Comparison of ENCODE assay signal across 11 cellular contexts in the genomic region with DNA sequence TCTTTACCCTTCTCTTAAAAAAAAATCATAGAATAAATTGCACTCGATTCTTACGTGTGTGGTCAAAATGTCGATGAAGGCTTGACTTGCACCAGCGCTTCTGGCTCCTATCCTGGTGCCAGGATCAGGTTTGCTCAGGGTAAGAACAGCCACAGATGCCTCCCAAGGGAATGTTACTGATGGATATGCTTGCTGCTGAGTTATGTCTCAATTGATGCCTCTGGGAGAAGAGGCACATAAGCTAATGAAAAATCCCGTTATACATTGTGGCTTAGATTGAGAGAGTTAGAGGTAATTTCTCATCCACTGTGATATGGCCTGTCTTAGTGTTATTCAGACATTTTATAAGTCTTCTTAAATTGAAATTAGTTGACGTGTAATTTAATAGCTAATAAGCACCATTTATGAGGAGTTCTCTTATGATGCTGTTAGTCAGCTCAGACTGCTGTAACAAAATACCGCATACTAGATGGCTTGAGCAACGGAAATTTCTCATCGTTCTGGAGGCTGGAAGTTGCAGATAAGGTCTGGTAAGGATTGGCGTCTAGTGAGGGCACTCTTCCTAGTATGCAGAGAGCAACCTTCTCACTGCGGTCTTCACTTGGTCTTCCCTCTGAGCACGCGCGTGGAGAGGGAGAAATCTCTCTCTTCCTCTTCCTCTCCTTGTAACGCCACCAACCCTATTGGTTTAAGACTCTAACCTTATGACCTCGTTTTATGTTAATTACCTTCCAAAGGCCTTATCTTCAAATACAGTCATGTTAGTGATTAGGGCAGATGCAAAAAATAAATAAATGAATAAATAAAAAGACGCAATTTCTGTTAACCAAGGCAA.
DNase-seq lines count a peak whose midpoint lies in the region; ATAC-seq and TF ChIP-seq lines count a peak whose summit lies in the region.
"Had no signal": no experiment of that assay in that cellular context is flagged by ENCODE, and none has a peak within 500 bp of the region (broad histone marks: within the 10 kb centered on the region; RNA-seq: fewer than 3 reads in every experiment).

No MANE protein-coding gene starts in this region.

- no peaks in the 10 kb centered on the region for H3K27me3 ChIP-seq in testis
- H3K27me3 ChIP-seq: sigmoid colon had no signal

- H3K36me3 ChIP-seq in HEK293 (ENCODE audit: control insufficient read depth in 2 of 2, insufficient read depth in 1 of 2, low read length in 2 of 2) (no peaks in the 10 kb centered on the region), testis (ENCODE audit: low read depth, missing control alignments) (no peaks in the 10 kb centered on the region)
- H3K36me3 ChIP-seq: sigmoid colon had no signal

- in situ Hi-C loops in astrocyte of the spinal cord (cut with HindIII; ENCODE audit: low sequenced_read_pairs), result no loop called here

- H3K27me3 Mint-ChIP-seq in mesothelial cell of epicardium (ENCODE audit: low read depth), result no peaks in the 10 kb centered on the region

- POLR2A ChIA-PET in HEK293 (lab: Yijun Ruan, JAX), result interaction anchor here (0.6 kb wide), 1 partner anchor 686 kb away, joined by 6 read pairs; no protein-coding TSS in a partner anchor

- no peaks in the 10 kb centered on the region for H3K36me3 Mint-ChIP-seq in mesothelial cell of epicardium

- H3K4me1 ChIP-seq in HEK293 (ENCODE audit: control insufficient read depth, insufficient read depth, low read length), result no peaks in the 10 kb centered on the region
- H3K4me1 ChIP-seq in testis, result no peaks in the 10 kb centered on the region

- H3K9me3 Mint-ChIP-seq in mesothelial cell of epicardium, result no peaks in the 10 kb centered on the region

- DNase-seq in NCI-H526 (lab: John Stamatoyannopoulos, UW) (peak; percentile 59 to 61), astrocyte of the spinal cord (ENCODE audit: low read depth, low spot score) (peak; percentile 22), mesothelial cell of epicardium (ENCODE audit: low spot score in 2 of 2, unreplicated experiment in 2 of 2) (no peak), NCI-H2081 treated with DMSO at 0.1 percent for 48 hours (lab: John Stamatoyannopoulos, UW) (no peak), testis (no peak)
- DNase-seq: foreskin melanocyte, sigmoid colon had no signal

- H3K9me3 ChIP-seq in HEK293 (ENCODE audit: control insufficient read depth, insufficient read depth, low read depth, low read length) (no peaks in the 10 kb centered on the region), testis (no peaks in the 10 kb centered on the region)
- H3K9me3 ChIP-seq: sigmoid colon had no signal

- TF ChIP-seq CTCF in HEK293 (tag by site-specific recombination; IDR thresholded peaks at IDR 0.05), result no peak
- no peak for TF ChIP-seq CTCF in astrocyte of the spinal cord (IDR thresholded peaks at IDR 0.05; ENCODE audit: low read depth, low read length)
- no peak for TF ChIP-seq CTCF in mesothelial cell of epicardium (IDR thresholded peaks at IDR 0.05; ENCODE audit: unreplicated experiment)
- TF ChIP-seq CTCF in testis (IDR thresholded peaks at IDR 0.05), result no peak

- H3K27ac Mint-ChIP-seq in mesothelial cell of epicardium, result peak overlapping the region; percentile 28

- no peak for TF ChIP-seq POLR2A in testis (IDR thresholded peaks at IDR 0.05)

- H3K4me3 ChIP-seq in HEK293 (ENCODE audit: low read depth, low read length), result no peak overlapping the region
- no peak overlapping the region for H3K4me3 ChIP-seq in astrocyte of the spinal cord (ENCODE audit: low read depth, low read length)
- no peak overlapping the region for H3K4me3 ChIP-seq in testis
- H3K4me3 ChIP-seq: sigmoid colon had no signal

- no peak overlapping the region for H3K4me3 Mint-ChIP-seq in mesothelial cell of epicardium

- 85 to 89% methylated on average over 17 of the region's 17 CpGs for WGBS in testis, 2 donors

- CTCF ChIA-PET in HEK293 (lab: Yijun Ruan, JAX), result interaction anchor here (0.6 to 3.3 kb wide), 5 partner anchors 8 to 525 kb away, joined by 3 to 24 read pairs (median 3); no protein-coding TSS in a partner anchor

- peaks cover 51% of the 10 kb centered on the region for H3K4me1 Mint-ChIP-seq in mesothelial cell of epicardium

- no peak for ATAC-seq in HG03442 (IDR thresholded peaks at IDR 0.05; ENCODE audit: unreplicated experiment)
- no peak for ATAC-seq in HG03139 (IDR thresholded peaks at IDR 0.05; ENCODE audit: unreplicated experiment)

- intact Hi-C loops in testis (cut with DNase I; ENCODE audit: low total_unique reads), result no loop called here

- H3K27ac ChIP-seq in HEK293 (ENCODE audit: extremely low read depth, low read depth, low read length) (no peak overlapping the region), testis (no peak overlapping the region)
- H3K27ac ChIP-seq: C4-2B, sigmoid colon had no signal

TF ChIP-seq in HEK293, 187 proteins besides CTCF, POLR2A, EP300 and RAD21:
- 0 out of 2 replicates have a peak, but pooled peaks have one; percentile 41 for TF ChIP-seq OVOL3 (tag by site-specific recombination; IDR thresholded peaks at IDR 0.05)
- no peak for TF ChIP-seq ZEB2 (tag by site-specific recombination; IDR thresholded peaks at IDR 0.05)
- no peak for TF ChIP-seq EGR2 (tag by site-specific recombination; IDR thresholded peaks at IDR 0.05; ENCODE audit: low read depth)
- TF ChIP-seq SCRT2 (tag by site-specific recombination; IDR thresholded peaks at IDR 0.05), result no peak
- peak; percentile 79 for TF ChIP-seq ZNF677 (tag by site-specific recombination; IDR thresholded peaks at IDR 0.05)
- TF ChIP-seq MEIS1 (CRISPR knock-in tag; IDR thresholded peaks at IDR 0.05; ENCODE audit: borderline replicate concordance), result no peak
- 0 out of 2 replicates have a peak, but pooled peaks have one; percentile 24 for TF ChIP-seq ZBTB17 (tag by site-specific recombination; IDR thresholded peaks at IDR 0.05)
- no peak for TF ChIP-seq ZSCAN16 (tag by site-specific recombination; IDR thresholded peaks at IDR 0.05)
- no peak for TF ChIP-seq ZNF274 (IDR thresholded peaks at IDR 0.05; ENCODE audit: low read length)
- no peak for TF ChIP-seq ZNF274 (tag by site-specific recombination; IDR thresholded peaks at IDR 0.05; ENCODE audit: borderline replicate concordance)
- TF ChIP-seq ZNF239 (tag by site-specific recombination; IDR thresholded peaks at IDR 0.05), result no peak
- TF ChIP-seq ZNF121 (tag by site-specific recombination; IDR thresholded peaks at IDR 0.05), result no peak
- no peak for TF ChIP-seq SP3 (tag by site-specific recombination; IDR thresholded peaks at IDR 0.05)
- TF ChIP-seq ZNF654 (tag by site-specific recombination; IDR thresholded peaks at IDR 0.05; ENCODE audit: low read depth), result no peak
- TF ChIP-seq ZNF133 (tag by site-specific recombination; IDR thresholded peaks at IDR 0.05), result no peak
- TF ChIP-seq, protein P1, sequence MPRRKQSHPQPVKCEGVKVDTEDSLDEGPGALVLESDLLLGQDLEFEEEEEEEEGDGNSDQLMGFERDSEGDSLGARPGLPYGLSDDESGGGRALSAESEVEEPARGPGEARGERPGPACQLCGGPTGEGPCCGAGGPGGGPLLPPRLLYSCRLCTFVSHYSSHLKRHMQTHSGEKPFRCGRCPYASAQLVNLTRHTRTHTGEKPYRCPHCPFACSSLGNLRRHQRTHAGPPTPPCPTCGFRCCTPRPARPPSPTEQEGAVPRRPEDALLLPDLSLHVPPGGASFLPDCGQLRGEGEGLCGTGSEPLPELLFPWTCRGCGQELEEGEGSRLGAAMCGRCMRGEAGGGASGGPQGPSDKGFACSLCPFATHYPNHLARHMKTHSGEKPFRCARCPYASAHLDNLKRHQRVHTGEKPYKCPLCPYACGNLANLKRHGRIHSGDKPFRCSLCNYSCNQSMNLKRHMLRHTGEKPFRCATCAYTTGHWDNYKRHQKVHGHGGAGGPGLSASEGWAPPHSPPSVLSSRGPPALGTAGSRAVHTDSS (tag by site-specific recombination; IDR thresholded peaks at IDR 0.05), result 0 out of 2 replicates have a peak, but pooled peaks have one; percentile 23

Comparison
In these comparisons a context has a peak if more than half of its experiments do, and no peak if none do; other contexts are left out.
1. DNase-seq: peak in NCI-H526 (2 of 2) and astrocyte of the spinal cord (single experiment); none in mesothelial cell of epicardium (0 of 2), NCI-H2081 treated with DMSO at 0.1 percent for 48 hours (single experiment) and testis (single experiment).